1 cellular context compared by ENCODE assay signal in genomic region chr5:163649522-163649921, GRCh38.
TF ChIP-seq lines count a peak whose summit lies in the region.

No MANE protein-coding gene starts in this region.

TF ChIP-seq in HCT116, 20 proteins besides CTCF, POLR2A, EP300 and RAD21 (continued from another document):
- no peak for TF ChIP-seq REST (IDR thresholded peaks at IDR 0.05; ENCODE audit: low read depth)
- no peak for TF ChIP-seq ELF1 (IDR thresholded peaks at IDR 0.05; ENCODE audit: borderline replicate concordance, low read depth)
- TF ChIP-seq EZH2phosphoT487 (IDR thresholded peaks at IDR 0.05; ENCODE audit: borderline replicate concordance), result no peak
- peak; percentile 54 for TF ChIP-seq FOSL1 (IDR thresholded peaks at IDR 0.05; ENCODE audit: low read depth)
- no peak for TF ChIP-seq ZNF274 (IDR thresholded peaks at IDR 0.05; ENCODE audit: low read depth, low read length)
- TF ChIP-seq YY1 (IDR thresholded peaks at IDR 0.05; ENCODE audit: extremely low read depth, insufficient replicate concordance, low read depth, low read length), result no peak
- no peak for TF ChIP-seq EZH2 (IDR thresholded peaks at IDR 0.05)
- no peak for TF ChIP-seq ATF3 (IDR thresholded peaks at IDR 0.05)
- no peak for TF ChIP-seq EGR1 (IDR thresholded peaks at IDR 0.05; ENCODE audit: low read depth)
- peak; percentile 30; the same call in 1 of the 2 replicates for TF ChIP-seq JUND (IDR thresholded peaks at IDR 0.05)
- no peak for TF ChIP-seq SIN3A (IDR thresholded peaks at IDR 0.05; ENCODE audit: low read depth)
